Comparison of ENCODE assay signal across 23 cellular contexts in the genomic region with DNA sequence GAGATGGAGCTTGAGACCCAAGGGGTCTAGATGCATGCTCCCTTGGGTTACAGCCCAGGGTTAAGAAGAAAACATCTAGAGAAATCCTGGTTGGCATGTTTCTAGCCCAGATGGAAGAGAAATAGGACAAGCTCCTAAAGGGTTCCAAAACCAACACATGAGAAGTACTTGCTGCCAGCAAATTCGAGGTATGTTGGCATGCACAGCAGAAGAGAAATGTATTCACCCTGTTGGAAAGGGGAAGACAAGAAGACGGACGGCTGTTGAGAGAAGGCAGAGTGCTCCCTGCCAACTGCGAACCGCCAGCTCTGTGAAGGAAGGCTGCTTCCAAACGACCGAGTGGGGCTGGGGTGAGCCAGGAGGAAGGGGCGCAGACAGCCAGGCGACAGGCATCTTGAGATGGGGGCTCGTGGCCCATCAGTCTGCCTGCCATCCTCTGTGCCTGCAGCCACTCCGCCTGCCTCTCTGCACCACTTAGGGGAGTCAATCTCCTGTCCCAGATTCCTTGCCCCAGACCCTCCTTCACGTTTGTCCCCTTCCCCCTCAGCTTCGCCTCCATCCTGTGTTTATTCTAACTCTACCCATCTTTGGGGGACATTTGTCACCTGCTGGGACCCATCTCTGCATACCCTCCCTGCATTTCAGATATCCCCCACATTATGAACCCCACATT.
DNase-seq lines count a peak whose midpoint lies in the region; ATAC-seq and TF ChIP-seq lines count a peak whose summit lies in the region.
"Had no signal": no experiment of that assay in that cellular context is flagged by ENCODE, and none has a peak within 500 bp of the region (broad histone marks: within the 10 kb centered on the region; RNA-seq: fewer than 3 reads in every experiment).

No MANE protein-coding gene starts in this region.

- no peaks in the 10 kb centered on the region for H3K79me2 ChIP-seq in GM23338 (replicated peaks; ENCODE audit: insufficient read depth)

- H3K36me3 Mint-ChIP-seq in GM23338 (ENCODE audit: low read depth) (no peaks in the 10 kb centered on the region), chondrocyte (ENCODE audit: low read depth) (no peaks in the 10 kb centered on the region)
- H3K36me3 Mint-ChIP-seq: CD8-positive, alpha-beta T cell had no signal

- no peak overlapping the region for H3K27ac Mint-ChIP-seq in GM23338
- peak overlapping the region; percentile 62 for H3K27ac Mint-ChIP-seq in chondrocyte (ENCODE audit: unreplicated experiment)
- H3K27ac Mint-ChIP-seq: CD8-positive, alpha-beta T cell had no signal

- H3K4me1 ChIP-seq in GM23338 (ENCODE audit: insufficient read depth) (no peaks in the 10 kb centered on the region), prostate gland (replicated peaks) (no peaks in the 10 kb centered on the region)
- H3K4me1 ChIP-seq: A549, Caco-2 had no signal

- H3K4me1 Mint-ChIP-seq in GM23338 (no peaks in the 10 kb centered on the region), chondrocyte (ENCODE audit: low read depth) (peaks cover 44% of the 10 kb centered on the region)

- H3F3A ChIP-seq in GM23338 (replicated peaks; ENCODE audit: low read depth): no peaks in the 10 kb centered on the region

- no peak for TF ChIP-seq CTCF in GM23338 (conservative IDR thresholded peaks at IDR 0.05; ENCODE audit: low read depth in 2 of 2)
- TF ChIP-seq CTCF in chondrocyte (IDR thresholded peaks at IDR 0.05): no peak
- TF ChIP-seq CTCF in prostate gland (IDR thresholded peaks at IDR 0.05): no peak

- no peaks in the 10 kb centered on the region for H3K36me3 ChIP-seq in GM23338 (ENCODE audit: insufficient read depth)
- no peaks in the 10 kb centered on the region for H3K36me3 ChIP-seq in prostate gland

- no peak overlapping the region for H3K4me3 Mint-ChIP-seq in GM23338
- no peak overlapping the region for H3K4me3 Mint-ChIP-seq in chondrocyte (ENCODE audit: unreplicated experiment)
- H3K4me3 Mint-ChIP-seq: CD8-positive, alpha-beta T cell had no signal

- peaks cover 4% of the 10 kb centered on the region; the same call in 1 of the 3 replicates for H3K9me3 Mint-ChIP-seq in GM23338
- peaks cover 3% of the 10 kb centered on the region for H3K9me3 Mint-ChIP-seq in chondrocyte (ENCODE audit: low read depth)
- H3K9me3 Mint-ChIP-seq: CD8-positive, alpha-beta T cell had no signal

- intact Hi-C loops in prostate gland (cut with DNase I): loop anchor here (5.0 kb wide), 1 partner anchor 159 kb away; no protein-coding TSS in a partner anchor

- no peak overlapping the region for H3K27ac ChIP-seq in GM23338 (ENCODE audit: low read depth)
- H3K27ac ChIP-seq in prostate gland: no peak overlapping the region
- H3K27ac ChIP-seq: A549 had no signal

- H3K9me2 ChIP-seq in GM23338 (ENCODE audit: insufficient read depth): no peaks in the 10 kb centered on the region

- H3K4me3 ChIP-seq in GM23338 (no peak overlapping the region), prostate gland (no peak overlapping the region)
- H3K4me3 ChIP-seq: A549, GM12878 had no signal

- DNase-seq in GM23338 (ENCODE audit: low spot score): no peak
- peak; percentile 75 for DNase-seq in NCI-H446 treated with DMSO at 0.1 percent for 48 hours (lab: John Stamatoyannopoulos, UW)
- DNase-seq in chondrocyte (ENCODE audit: low spot score): no peak
- DNase-seq in prostate gland (ENCODE audit: low spot score): peak; percentile 20
- DNase-seq in foreskin melanocyte: no peak
- DNase-seq: Caco-2; CD8-positive, alpha-beta T cell; GDM1; GOT3; HCEC 1CT; Karpas-422; NCI-H1092 treated with DMSO at 0.1 percent for 48 hours; NCI-H1436 treated with DMSO at 0.1 percent for 48 hours; NCI-H187 treated with DMSO at 0.1 percent for 48 hours; NCI-H2107; NCI-H510A; NCI-H69; RPMI8226; SHP77 had no signal

- peak overlapping the region; percentile 56 for H2AFZ ChIP-seq in GM23338

- H3K9me3 ChIP-seq in prostate gland: no peaks in the 10 kb centered on the region
- H3K9me3 ChIP-seq: A549 had no signal

- ATAC-seq in GM23338: no peak
- no peak for ATAC-seq in HG03565 (IDR thresholded peaks at IDR 0.05; ENCODE audit: unreplicated experiment)
- ATAC-seq in HG02642 (IDR thresholded peaks at IDR 0.05; ENCODE audit: poor library complexity, unreplicated experiment): no peak
- ATAC-seq: A549; CD8-positive, alpha-beta T cell; GM12878 had no signal

- H3K27me3 ChIP-seq in GM23338 (ENCODE audit: insufficient read depth): no peaks in the 10 kb centered on the region
- no peaks in the 10 kb centered on the region for H3K27me3 ChIP-seq in prostate gland (replicated peaks; ENCODE audit: insufficient read depth)

- TF ChIP-seq POLR2A in prostate gland (IDR thresholded peaks at IDR 0.05): no peak

- H3K4me2 ChIP-seq in GM23338: no peak overlapping the region
- H3K4me2 ChIP-seq: A549 had no signal

- WGBS in prostate gland: 53% methylated on average over 13 of the region's 13 CpGs

- H3K27me3 Mint-ChIP-seq in GM23338 (ENCODE audit: insufficient read depth, low read depth, poor library complexity): peaks cover 5% of the 10 kb centered on the region
- no peaks in the 10 kb centered on the region for H3K27me3 Mint-ChIP-seq in chondrocyte (ENCODE audit: low read depth)

- no peaks in the 10 kb centered on the region for H4K20me1 ChIP-seq in GM23338 (replicated peaks; ENCODE audit: insufficient read depth)

TF ChIP-seq in GM23338, 12 proteins besides CTCF, POLR2A, EP300 and RAD21 (continues in another document):
- TF ChIP-seq EZH2phosphoT487 (IDR thresholded peaks at IDR 0.05; ENCODE audit: unreplicated experiment): no peak
- TF ChIP-seq, protein P1, sequence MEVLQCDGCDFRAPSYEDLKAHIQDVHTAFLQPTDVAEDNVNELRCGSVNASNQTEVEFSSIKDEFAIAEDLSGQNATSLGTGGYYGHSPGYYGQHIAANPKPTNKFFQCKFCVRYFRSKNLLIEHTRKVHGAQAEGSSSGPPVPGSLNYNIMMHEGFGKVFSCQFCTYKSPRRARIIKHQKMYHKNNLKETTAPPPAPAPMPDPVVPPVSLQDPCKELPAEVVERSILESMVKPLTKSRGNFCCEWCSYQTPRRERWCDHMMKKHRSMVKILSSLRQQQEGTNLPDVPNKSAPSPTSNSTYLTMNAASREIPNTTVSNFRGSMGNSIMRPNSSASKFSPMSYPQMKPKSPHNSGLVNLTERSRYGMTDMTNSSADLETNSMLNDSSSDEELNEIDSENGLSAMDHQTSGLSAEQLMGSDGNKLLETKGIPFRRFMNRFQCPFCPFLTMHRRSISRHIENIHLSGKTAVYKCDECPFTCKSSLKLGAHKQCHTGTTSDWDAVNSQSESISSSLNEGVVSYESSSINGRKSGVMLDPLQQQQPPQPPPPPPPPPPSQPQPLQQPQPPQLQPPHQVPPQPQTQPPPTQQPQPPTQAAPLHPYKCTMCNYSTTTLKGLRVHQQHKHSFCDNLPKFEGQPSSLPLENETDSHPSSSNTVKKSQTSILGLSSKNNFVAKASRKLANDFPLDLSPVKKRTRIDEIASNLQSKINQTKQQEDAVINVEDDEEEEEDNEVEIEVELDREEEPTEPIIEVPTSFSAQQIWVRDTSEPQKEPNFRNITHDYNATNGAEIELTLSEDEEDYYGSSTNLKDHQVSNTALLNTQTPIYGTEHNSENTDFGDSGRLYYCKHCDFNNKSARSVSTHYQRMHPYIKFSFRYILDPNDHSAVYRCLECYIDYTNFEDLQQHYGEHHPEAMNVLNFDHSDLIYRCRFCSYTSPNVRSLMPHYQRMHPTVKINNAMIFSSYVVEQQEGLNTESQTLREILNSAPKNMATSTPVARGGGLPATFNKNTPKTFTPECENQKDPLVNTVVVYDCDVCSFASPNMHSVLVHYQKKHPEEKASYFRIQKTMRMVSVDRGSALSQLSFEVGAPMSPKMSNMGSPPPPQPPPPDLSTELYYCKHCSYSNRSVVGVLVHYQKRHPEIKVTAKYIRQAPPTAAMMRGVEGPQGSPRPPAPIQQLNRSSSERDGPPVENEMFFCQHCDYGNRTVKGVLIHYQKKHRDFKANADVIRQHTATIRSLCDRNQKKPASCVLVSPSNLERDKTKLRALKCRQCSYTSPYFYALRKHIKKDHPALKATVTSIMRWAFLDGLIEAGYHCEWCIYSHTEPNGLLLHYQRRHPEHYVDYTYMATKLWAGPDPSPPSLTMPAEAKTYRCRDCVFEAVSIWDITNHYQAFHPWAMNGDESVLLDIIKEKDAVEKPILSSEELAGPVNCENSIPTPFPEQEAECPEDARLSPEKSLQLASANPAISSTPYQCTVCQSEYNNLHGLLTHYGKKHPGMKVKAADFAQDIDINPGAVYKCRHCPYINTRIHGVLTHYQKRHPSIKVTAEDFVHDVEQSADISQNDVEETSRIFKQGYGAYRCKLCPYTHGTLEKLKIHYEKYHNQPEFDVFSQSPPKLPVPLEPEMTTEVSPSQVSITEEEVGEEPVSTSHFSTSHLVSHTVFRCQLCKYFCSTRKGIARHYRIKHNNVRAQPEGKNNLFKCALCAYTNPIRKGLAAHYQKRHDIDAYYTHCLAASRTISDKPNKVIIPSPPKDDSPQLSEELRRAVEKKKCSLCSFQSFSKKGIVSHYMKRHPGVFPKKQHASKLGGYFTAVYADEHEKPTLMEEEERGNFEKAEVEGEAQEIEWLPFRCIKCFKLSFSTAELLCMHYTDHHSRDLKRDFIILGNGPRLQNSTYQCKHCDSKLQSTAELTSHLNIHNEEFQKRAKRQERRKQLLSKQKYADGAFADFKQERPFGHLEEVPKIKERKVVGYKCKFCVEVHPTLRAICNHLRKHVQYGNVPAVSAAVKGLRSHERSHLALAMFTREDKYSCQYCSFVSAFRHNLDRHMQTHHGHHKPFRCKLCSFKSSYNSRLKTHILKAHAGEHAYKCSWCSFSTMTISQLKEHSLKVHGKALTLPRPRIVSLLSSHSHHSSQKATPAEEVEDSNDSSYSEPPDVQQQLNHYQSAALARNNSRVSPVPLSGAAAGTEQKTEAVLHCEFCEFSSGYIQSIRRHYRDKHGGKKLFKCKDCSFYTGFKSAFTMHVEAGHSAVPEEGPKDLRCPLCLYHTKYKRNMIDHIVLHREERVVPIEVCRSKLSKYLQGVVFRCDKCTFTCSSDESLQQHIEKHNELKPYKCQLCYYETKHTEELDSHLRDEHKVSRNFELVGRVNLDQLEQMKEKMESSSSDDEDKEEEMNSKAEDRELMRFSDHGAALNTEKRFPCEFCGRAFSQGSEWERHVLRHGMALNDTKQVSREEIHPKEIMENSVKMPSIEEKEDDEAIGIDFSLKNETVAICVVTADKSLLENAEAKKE (CRISPR knock-in tag; IDR thresholded peaks at IDR 0.05): no peak
- TF ChIP-seq NANOG (IDR thresholded peaks at IDR 0.05; ENCODE audit: borderline replicate concordance): no peak
- no peak for TF ChIP-seq POLR2AphosphoS5 (IDR thresholded peaks at IDR 0.05; ENCODE audit: low read depth)

Comparison
In these comparisons a context has a peak if more than half of its experiments do, and no peak if none do; other contexts are left out.
1. DNase-seq: peak in NCI-H446 treated with DMSO at 0.1 percent for 48 hours (single experiment) and prostate gland (single experiment); none in GM23338 (single experiment), chondrocyte (single experiment) and foreskin melanocyte (single experiment).